Comparison of ENCODE assay signal across 8 cellular contexts in genomic region chr17:42536048-42536371, GRCh38. TPM values are rescaled to one million over a fixed set of nuclear protein-coding genes. Genes with fewer than 3 reads are reported as not detected.
A peak's percentile ranks its signal among the peaks of the same experiment; 100 is the strongest.
DNase-seq lines count a peak whose midpoint lies in the region; ATAC-seq and TF ChIP-seq lines count a peak whose summit lies in the region.

Gene NAGLU, plus strand, starts transcription at chr17:42536241. Its CDS starts 32 bp downstream, at chr17:42536273.

- 0% methylated on average over 20 to 40 of the region's 40 CpGs for WGBS in psoas muscle, 3 donors
- WGBS in urinary bladder, result under 1% methylated on average over 40 of the region's 40 CpGs

- no peaks in the 10 kb centered on the region for H3K9me3 Mint-ChIP-seq in T-helper 1 cell treated with Interleukin-12 subunit alpha and Interleukin-12 subunit beta and Interleukin-4 antibody, amounts not matched to agents 30 μg/mL and 1 μg/mL, for 36 hours

- H3K9me3 ChIP-seq in left ventricle myocardium inferior (replicated peaks) (no peaks in the 10 kb centered on the region), psoas muscle (no peaks in the 10 kb centered on the region)

- H3K27ac ChIP-seq in left ventricle myocardium inferior (replicated peaks), result peak within 1 kb of the TSS; percentile 97
- H3K27ac ChIP-seq in psoas muscle, result peak within 1 kb of the TSS; percentile 92
- peak within 1 kb of the TSS; percentile 82 for H3K27ac ChIP-seq in urinary bladder (ENCODE audit: low read depth)

- no peaks in the 10 kb centered on the region for H3K27me3 ChIP-seq in left ventricle myocardium inferior (ENCODE audit: low read depth)
- no peaks in the 10 kb centered on the region for H3K27me3 ChIP-seq in psoas muscle (ENCODE audit: insufficient read depth in 3 of 3, low read length in 2 of 3)

- in situ Hi-C loops in GM13976 (cut with MboI; ENCODE audit: low sequenced_read_pairs, unreplicated experiment), result no loop called here

- ATAC-seq in HG02798 (IDR thresholded peaks at IDR 0.05; ENCODE audit: poor library complexity, unreplicated experiment) (peak; percentile 94), psoas muscle (peak; percentile 81 to 84 (median 82))

- peak; percentile 100 for DNase-seq in GM13976 (ENCODE audit: low spot score)
- peak; percentile 97 for DNase-seq in NCI-H1436 (lab: John Stamatoyannopoulos, UW)
- peak; percentile 45 for DNase-seq in amniotic stem cell (lab: John Stamatoyannopoulos, UW)
- DNase-seq in left ventricle myocardium inferior, result peak; percentile 98
- DNase-seq in psoas muscle, result peak; percentile 98 to 99

- TF ChIP-seq CTCF in GM13976 (IDR thresholded peaks at IDR 0.05; ENCODE audit: borderline replicate concordance, control extremely low read depth, extremely low read depth, insufficient read depth, missing control alignments) (no peak), left ventricle myocardium inferior (IDR thresholded peaks at IDR 0.05; ENCODE audit: borderline replicate concordance) (no peak), psoas muscle (IDR thresholded peaks at IDR 0.05) (no peak)

- peak within 1 kb of the TSS; percentile 79 for H3K4me3 ChIP-seq in left ventricle myocardium inferior
- peak within 1 kb of the TSS; percentile 74 for H3K4me3 ChIP-seq in psoas muscle
- H3K4me3 ChIP-seq in urinary bladder (ENCODE audit: low read depth, low read length), result peak within 1 kb of the TSS; percentile 87

- intact Hi-C loops in left ventricle myocardium inferior (cut with micrococcal nuclease), result no loop called here
- intact Hi-C loops in psoas muscle (cut with DNase I), result no loop called here

- peaks cover 26% of the 10 kb centered on the region for H3K36me3 ChIP-seq in left ventricle myocardium inferior
- H3K36me3 ChIP-seq in psoas muscle (ENCODE audit: insufficient read depth in 1 of 2, low read depth in 1 of 2), result peaks cover 0 to 30% of the 10 kb centered on the region in 2 donors
- H3K36me3 ChIP-seq in urinary bladder (ENCODE audit: insufficient read depth), result no peaks in the 10 kb centered on the region

- peaks cover 8% of the 10 kb centered on the region for H3K27me3 Mint-ChIP-seq in T-helper 1 cell treated with Interleukin-12 subunit alpha and Interleukin-12 subunit beta and Interleukin-4 antibody, amounts not matched to agents 30 μg/mL and 1 μg/mL, for 36 hours (ENCODE audit: low read depth)

- H3K4me1 ChIP-seq in left ventricle myocardium inferior (peaks cover 41% of the 10 kb centered on the region), psoas muscle (peaks cover 28% of the 10 kb centered on the region), urinary bladder (ENCODE audit: insufficient read depth) (no peaks in the 10 kb centered on the region)

- H3K27ac Mint-ChIP-seq in T-helper 1 cell treated with Interleukin-12 subunit alpha and Interleukin-12 subunit beta and Interleukin-4 antibody, amounts not matched to agents 30 μg/mL and 1 μg/mL, for 36 hours, result peak within 1 kb of the TSS; percentile 86

- H3K4me3 Mint-ChIP-seq in T-helper 1 cell treated with Interleukin-12 subunit alpha and Interleukin-12 subunit beta and Interleukin-4 antibody, amounts not matched to agents 30 μg/mL and 1 μg/mL, for 36 hours, result peak within 1 kb of the TSS; percentile 86

- H3K4me1 Mint-ChIP-seq in T-helper 1 cell treated with Interleukin-12 subunit alpha and Interleukin-12 subunit beta and Interleukin-4 antibody, amounts not matched to agents 30 μg/mL and 1 μg/mL, for 36 hours (ENCODE audit: low read depth), result peaks cover 39% of the 10 kb centered on the region

- H3K36me3 Mint-ChIP-seq in T-helper 1 cell treated with Interleukin-12 subunit alpha and Interleukin-12 subunit beta and Interleukin-4 antibody, amounts not matched to agents 30 μg/mL and 1 μg/mL, for 36 hours (ENCODE audit: low read depth), result peaks cover 15% of the 10 kb centered on the region

RNA-seq across cellular contexts. Expression of gene NAGLU, which starts in this region (rescaled TPM):
- total RNA-seq in left ventricle myocardium inferior (7.7 TPM), psoas muscle (10 to 100 TPM in 3 of 4 donors, 1 to 10 TPM in 1; 9.1 to 17.8 (median 11.7) TPM), urinary bladder (18.0 TPM)
- polyA plus RNA-seq in psoas muscle (10 to 100 TPM; 16.0 to 18.1 (median 17.5) TPM), urinary bladder (40.3 TPM)

Comparison
In these comparisons a context has a peak if more than half of its experiments do, and no peak if none do; other contexts are left out.
1. Peak in every context shown above with its lines: DNase-seq, ATAC-seq, H3K4me3 ChIP-seq and H3K27ac ChIP-seq.
2. DNase-seq: peak in every context shown above with its lines; median percentile 100 in GM13976; 98 in psoas muscle; 98 in left ventricle myocardium inferior; 97 in NCI-H1436; 45 in amniotic stem cell.